Comparison of ENCODE assay signal across 20 cellular contexts in the genomic region with DNA sequence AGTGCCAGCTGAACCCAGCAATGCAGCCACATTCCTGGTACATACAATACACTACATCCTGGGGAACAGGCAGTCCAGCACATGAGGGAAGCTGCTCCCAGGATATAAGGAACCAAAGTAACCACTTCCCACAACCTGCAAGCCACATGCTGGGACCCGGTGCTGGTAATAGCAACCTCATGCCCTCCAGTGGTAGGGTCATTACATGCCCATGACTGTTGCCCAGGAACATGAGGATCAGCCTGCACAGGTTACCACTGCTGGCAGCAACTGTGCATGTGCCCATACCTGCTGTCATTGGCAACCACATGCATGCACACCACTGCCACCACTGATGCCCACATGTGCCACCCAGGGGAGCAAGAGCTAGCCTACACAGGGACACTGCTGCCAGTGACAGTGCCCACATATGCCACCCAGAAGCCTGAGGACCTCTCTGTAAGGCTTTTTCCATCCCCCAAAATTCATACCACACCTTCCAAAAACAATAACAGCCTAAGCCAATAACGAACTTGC.
DNase-seq lines count a peak whose midpoint lies in the region; ATAC-seq and TF ChIP-seq lines count a peak whose summit lies in the region.
"Had no signal": no experiment of that assay in that cellular context is flagged by ENCODE, and none has a peak within 500 bp of the region (broad histone marks: within the 10 kb centered on the region; RNA-seq: fewer than 3 reads in every experiment).

No MANE protein-coding gene starts in this region.

- H3K27me3 ChIP-seq in H9 (ENCODE audit: insufficient read depth, low read length) (no peaks in the 10 kb centered on the region), PC-3 (ENCODE audit: low read length) (no peaks in the 10 kb centered on the region), trophoblast cell (ENCODE audit: insufficient read depth, low read length) (no peaks in the 10 kb centered on the region)

- CTCF ChIA-PET in PC-3 (lab: Charles Lee) = no interaction called here

- H4K20me1 ChIP-seq in H9 (ENCODE audit: control insufficient read depth, insufficient read depth, insufficient read length) (no peaks in the 10 kb centered on the region), PC-3 (ENCODE audit: low read length) (no peaks in the 10 kb centered on the region)

- H3K4me1 ChIP-seq in H9 (ENCODE audit: insufficient read depth, low read length) (no peaks in the 10 kb centered on the region), PC-3 (ENCODE audit: insufficient read depth, low read length) (peaks cover 6% of the 10 kb centered on the region; the same call in 1 of the 2 replicates), trophoblast cell (ENCODE audit: control insufficient read depth in 1 of 2, insufficient read depth in 2 of 2, low read length in 2 of 2) (no peaks in the 10 kb centered on the region)

- no peak overlapping the region for H2AK5ac ChIP-seq in H9 (ENCODE audit: insufficient read length, low read length)
- no peak overlapping the region for H2AK5ac ChIP-seq in trophoblast cell (ENCODE audit: low read length)

- no peak for ATAC-seq in PC-3
- no peak for ATAC-seq in omental fat pad (ENCODE audit: low FRiP score)
- ATAC-seq: K562 had no signal

- no peaks in the 10 kb centered on the region for H3F3A ChIP-seq in PC-3 (ENCODE audit: low read length, unreplicated experiment)

- no peak overlapping the region for H3T11ph ChIP-seq in H9 (ENCODE audit: low read length)

- H3K23ac ChIP-seq in H9 (ENCODE audit: insufficient read length, low read depth, low read length) (no peak overlapping the region), trophoblast cell (ENCODE audit: low read length) (peak overlapping the region; percentile 44)

- H4K5ac ChIP-seq in H9 (ENCODE audit: insufficient read length, low read depth, low read length) = no peak overlapping the region

- intact Hi-C loops in PC-3 (cut with micrococcal nuclease) = no loop called here
- intact Hi-C loops in activated CD4-positive, alpha-beta T cell treated with anti-CD3 and anti-CD28 coated beads, Interleukin-2, amount 10 ng/mL, durations not matched to agents 24 days and 14 days (cut with micrococcal nuclease) = no loop called here

- no peak overlapping the region for H2BK120ac ChIP-seq in H9 (ENCODE audit: low read depth, low read length, poor library complexity, severe bottlenecking)
- H2BK120ac ChIP-seq in trophoblast cell (ENCODE audit: insufficient read depth, low read length, poor library complexity) = no peak overlapping the region

- no peaks in the 10 kb centered on the region for H3K9me2 ChIP-seq in PC-3 (replicated peaks; ENCODE audit: low read length)

- H3K36me3 ChIP-seq in PC-3 (ENCODE audit: low read depth, low read length) (no peaks in the 10 kb centered on the region), trophoblast cell (ENCODE audit: control insufficient read depth in 1 of 2, insufficient read depth in 2 of 2, low read length in 2 of 2) (no peaks in the 10 kb centered on the region)

- peaks cover 5 to 6% of the 10 kb centered on the region in 2 experiments; a peak in 3 of 4 replicates for H3K4me1 Mint-ChIP-seq in H9
- no peaks in the 10 kb centered on the region for H3K4me1 Mint-ChIP-seq in activated CD4-positive, alpha-beta T cell treated with anti-CD3 and anti-CD28 coated beads, Interleukin-2, amount 10 ng/mL, durations not matched to agents 24 days and 14 days
- H3K4me1 Mint-ChIP-seq: CD8-positive, alpha-beta memory T cell had no signal

- peak overlapping the region; percentile 27 for H4K12ac ChIP-seq in trophoblast cell (ENCODE audit: low read depth, low read length)

- H3K4me2 ChIP-seq in H9 (ENCODE audit: insufficient read depth, insufficient read length, low read length) (no peak overlapping the region), PC-3 (ENCODE audit: low read length) (no peak overlapping the region), trophoblast cell (ENCODE audit: low read length) (no peak overlapping the region)

- H2BK20ac ChIP-seq in H9 (ENCODE audit: low read depth, low read length, poor library complexity, severe bottlenecking) = no peak overlapping the region

- H2AFZ ChIP-seq in H9 (ENCODE audit: low read length) (no peak overlapping the region), PC-3 (ENCODE audit: low read length) (no peak overlapping the region), trophoblast cell (ENCODE audit: insufficient read depth, low read length, poor library complexity) (no peak overlapping the region)

- H3K9ac ChIP-seq in H9 (ENCODE audit: extremely low read depth, insufficient read length, low read length) (no peak overlapping the region), PC-3 (ENCODE audit: low read length) (no peak overlapping the region), trophoblast cell (ENCODE audit: low read length) (no peak overlapping the region)

- H3K23me2 ChIP-seq in H9 (ENCODE audit: insufficient read length, low read depth, low read length, poor library complexity, severe bottlenecking) = no peaks in the 10 kb centered on the region

- H2BK12ac ChIP-seq in H9 (ENCODE audit: insufficient read length, low read depth, low read length) = no peak overlapping the region
- no peak overlapping the region for H2BK12ac ChIP-seq in trophoblast cell (ENCODE audit: low read length)

- no peak for TF ChIP-seq CTCF in H9 (conservative IDR thresholded peaks at IDR 0.05)
- no peak for TF ChIP-seq CTCF in PC-3 (conservative IDR thresholded peaks at IDR 0.05; ENCODE audit: low read depth, low read length)
- TF ChIP-seq CTCF in omental fat pad (IDR thresholded peaks at IDR 0.05) = no peak

- H4K8ac ChIP-seq in H9 (replicated peaks; ENCODE audit: insufficient read length, low read depth, low read length) (no peak overlapping the region), trophoblast cell (ENCODE audit: low read depth, low read length) (no peak overlapping the region)

- H3K56ac ChIP-seq in H9 (ENCODE audit: insufficient read length, low read depth, low read length) = no peak overlapping the region

- H3K79me1 ChIP-seq in H9 (ENCODE audit: insufficient read depth, low read depth, low read length, poor library complexity, severe bottlenecking) (no peaks in the 10 kb centered on the region), trophoblast cell (ENCODE audit: low read length) (no peaks in the 10 kb centered on the region)

- H3K14ac ChIP-seq in H9 (ENCODE audit: insufficient read depth, low read length) = no peak overlapping the region
- H3K14ac ChIP-seq in trophoblast cell (ENCODE audit: low read length) = no peak overlapping the region

- no peaks in the 10 kb centered on the region for H3K79me2 ChIP-seq in H9 (ENCODE audit: insufficient read depth, low read length)
- H3K79me2 ChIP-seq in PC-3 (ENCODE audit: low read length) = no peaks in the 10 kb centered on the region
- H3K79me2 ChIP-seq in trophoblast cell (ENCODE audit: control insufficient read depth, insufficient read depth, low read length, poor library complexity) = no peaks in the 10 kb centered on the region

- no TSS peak for BruUV-seq in PC-3 (replicated peaks; lab: Mats Ljungman, UMichigan)

- no CpG with 5 or more reads among the region's 2 CpGs for WGBS in H9 (ENCODE audit: extremely low coverage, insufficient read length, low lambda C conversion rate)
- WGBS in trophoblast cell (ENCODE audit: extremely low coverage, insufficient coverage, insufficient read length) = no CpG with 5 or more reads among the region's 2 CpGs

- H2BK5ac ChIP-seq in H9 (ENCODE audit: insufficient read length, low read length) (no peak overlapping the region), trophoblast cell (ENCODE audit: low read depth, low read length, poor library complexity) (no peak overlapping the region)

- H3K36me3 Mint-ChIP-seq in H9 (ENCODE audit: insufficient read depth in 1 of 3, low read depth in 3 of 3) = peaks cover 0 to 4% (median 0%) of the 10 kb centered on the region in 3 experiments; a peak in 3 of 7 replicates
- no peaks in the 10 kb centered on the region for H3K36me3 Mint-ChIP-seq in activated CD4-positive, alpha-beta T cell treated with anti-CD3 and anti-CD28 coated beads, Interleukin-2, amount 10 ng/mL, durations not matched to agents 24 days and 14 days (ENCODE audit: low read depth)

- POLR2A ChIA-PET in PC-3 (lab: Charles Lee; ENCODE audit: unreplicated experiment) = no interaction called here

- peak overlapping the region; percentile 25 for H3K18ac ChIP-seq in H9 (ENCODE audit: insufficient read length, low read depth, low read length)
- H3K18ac ChIP-seq in trophoblast cell (ENCODE audit: low read length) = no peak overlapping the region

- H4K91ac ChIP-seq in H9 (ENCODE audit: insufficient read length, low read depth, low read length) (no peak overlapping the region), trophoblast cell (ENCODE audit: low read depth, low read length) (no peak overlapping the region)

- H3K27me3 Mint-ChIP-seq in H9 (ENCODE audit: low read depth) = no peaks in the 10 kb centered on the region
- H3K27me3 Mint-ChIP-seq in activated CD4-positive, alpha-beta T cell treated with anti-CD3 and anti-CD28 coated beads, Interleukin-2, amount 10 ng/mL, durations not matched to agents 24 days and 14 days = no peaks in the 10 kb centered on the region
- H3K27me3 Mint-ChIP-seq: CD8-positive, alpha-beta memory T cell had no signal

- H3K4me3 ChIP-seq in PC-3 (ENCODE audit: low read length) = no peak overlapping the region
- H3K4me3 ChIP-seq in trophoblast cell (ENCODE audit: low read depth, low read length) = no peak overlapping the region
- H3K4me3 ChIP-seq: K562 had no signal

- peaks cover 0 to 4% of the 10 kb centered on the region in 2 experiments; a peak in 2 of 5 replicates for H3K9me3 Mint-ChIP-seq in H9
- peaks cover 14% of the 10 kb centered on the region for H3K9me3 Mint-ChIP-seq in activated CD4-positive, alpha-beta T cell treated with anti-CD3 and anti-CD28 coated beads, Interleukin-2, amount 10 ng/mL, durations not matched to agents 24 days and 14 days

- H3K27ac Mint-ChIP-seq in H9 = peak overlapping the region in 2 of 3 experiments; percentile 30 to 94; a peak in 3 of 7 replicates
- no peak overlapping the region for H3K27ac Mint-ChIP-seq in activated CD4-positive, alpha-beta T cell treated with anti-CD3 and anti-CD28 coated beads, Interleukin-2, amount 10 ng/mL, durations not matched to agents 24 days and 14 days
- H3K27ac Mint-ChIP-seq: CD8-positive, alpha-beta memory T cell had no signal

- no peaks in the 10 kb centered on the region for H3K9me3 ChIP-seq in H9 (ENCODE audit: control insufficient read depth, low read depth, low read length)
- H3K9me3 ChIP-seq in PC-3 (ENCODE audit: low read length) = no peaks in the 10 kb centered on the region
- peaks cover 1% of the 10 kb centered on the region for H3K9me3 ChIP-seq in trophoblast cell (ENCODE audit: insufficient read depth, low read depth, low read length)

- H3K27ac ChIP-seq in H9 (ENCODE audit: insufficient read length, low read depth, low read length) (no peak overlapping the region), PC-3 (ENCODE audit: low read length) (no peak overlapping the region), trophoblast cell (ENCODE audit: low read depth, low read length) (no peak overlapping the region)

- no peak for DNase-seq in H9
- peak; percentile 12 for DNase-seq in PC-3
- DNase-seq in islet precursor cell = peak; percentile 44
- no peak for DNase-seq in trophoblast cell
- DNase-seq in omental fat pad (ENCODE audit: low spot score) = no peak
- no peak for DNase-seq in NCI-H2029 (lab: John Stamatoyannopoulos, UW)
- no peak for DNase-seq in activated CD4-positive, alpha-beta T cell treated with anti-CD3 and anti-CD28 coated beads, Interleukin-2, amount 10 ng/mL, durations not matched to agents 24 days and 14 days
- DNase-seq: ACHN; C1 segment of cervical spinal cord; CD8-positive, alpha-beta memory T cell; DMS79; HCEC 1CT; NCI-H1105 treated with DMSO at 0.1 percent for 48 hours; NCI-H1694 treated with DMSO at 0.1 percent for 48 hours; NCI-H2107; NCI-H510A; NCI-H748 treated with DMSO at 0.1 percent for 48 hours; RPMI8226; SHP77 treated with DMSO at 0.1 percent for 48 hours had no signal

- no peak overlapping the region for H3K4me3 Mint-ChIP-seq in H9
- H3K4me3 Mint-ChIP-seq in activated CD4-positive, alpha-beta T cell treated with anti-CD3 and anti-CD28 coated beads, Interleukin-2, amount 10 ng/mL, durations not matched to agents 24 days and 14 days = no peak overlapping the region
- H3K4me3 Mint-ChIP-seq: CD8-positive, alpha-beta memory T cell had no signal

- no peak overlapping the region for H2BK15ac ChIP-seq in H9 (ENCODE audit: low read depth, low read length)

- H3K4ac ChIP-seq in H9 (ENCODE audit: low read depth, low read length) (no peak overlapping the region), trophoblast cell (ENCODE audit: low read depth, low read length) (no peak overlapping the region)

Comparison
In these comparisons a context has a peak if more than half of its experiments do, and no peak if none do; other contexts are left out.
1. DNase-seq: peak in PC-3 (single experiment) and islet precursor cell (single experiment); none in H9 (single experiment), trophoblast cell (0 of 2), omental fat pad (single experiment), NCI-H2029 (single experiment) and activated CD4-positive, alpha-beta T cell treated with anti-CD3 and anti-CD28 coated beads, Interleukin-2, amount 10 ng/mL, durations not matched to agents 24 days and 14 days (single experiment).